Comparison of ENCODE assay signal across 10 cellular contexts in genomic region chr5:170393235-170393634, GRCh38. TPM values are rescaled to one million over a fixed set of nuclear protein-coding genes. Genes with fewer than 3 reads are reported as not detected.
DNase-seq lines count a peak whose midpoint lies in the region; ATAC-seq and TF ChIP-seq lines count a peak whose summit lies in the region.
"Had no signal": no experiment of that assay in that cellular context is flagged by ENCODE, and none has a peak within 500 bp of the region (broad histone marks: within the 10 kb centered on the region; RNA-seq: fewer than 3 reads in every experiment).

No MANE protein-coding gene starts in this region.

- no peak overlapping the region for H3K14ac ChIP-seq in H9 (ENCODE audit: insufficient read depth, low read length)

- H3K4me1 ChIP-seq in H9 (ENCODE audit: insufficient read depth, low read length) (peaks cover 21% of the 10 kb centered on the region), endodermal cell (ENCODE audit: control insufficient read depth, insufficient read depth, low read length) (no peaks in the 10 kb centered on the region), smooth muscle cell (ENCODE audit: low read depth) (peaks cover 18% of the 10 kb centered on the region), breast epithelium (no peaks in the 10 kb centered on the region)
- H3K4me1 ChIP-seq: SJSA1 had no signal

- no peak for TF ChIP-seq CTCF in H9 (conservative IDR thresholded peaks at IDR 0.05)
- no peak for TF ChIP-seq CTCF in endodermal cell (conservative IDR thresholded peaks at IDR 0.05)
- no peak for TF ChIP-seq CTCF in smooth muscle cell (IDR thresholded peaks at IDR 0.05; ENCODE audit: borderline replicate concordance, insufficient read depth, poor library complexity, severe bottlenecking)
- TF ChIP-seq CTCF in breast epithelium (IDR thresholded peaks at IDR 0.05), result no peak

- no peak overlapping the region for H2BK20ac ChIP-seq in H9 (ENCODE audit: low read depth, low read length, poor library complexity, severe bottlenecking)

- no peaks in the 10 kb centered on the region for H3K36me3 Mint-ChIP-seq in H9 (ENCODE audit: insufficient read depth in 1 of 3, low read depth in 3 of 3)
- H3K36me3 Mint-ChIP-seq in T-helper 17 cell (ENCODE audit: low read depth), result no peaks in the 10 kb centered on the region
- no peaks in the 10 kb centered on the region for H3K36me3 Mint-ChIP-seq in endodermal cell (ENCODE audit: low read depth)

- no peaks in the 10 kb centered on the region for H3K79me1 ChIP-seq in H9 (ENCODE audit: insufficient read depth, low read depth, low read length, poor library complexity, severe bottlenecking)

- H2BK5ac ChIP-seq in H9 (ENCODE audit: insufficient read length, low read length), result no peak overlapping the region

- H3K27ac Mint-ChIP-seq in H9 (peak overlapping the region in 2 of 3 experiments; percentile 5 to 56; a peak in 3 of 7 replicates), T-helper 17 cell (peak overlapping the region; percentile 89), endodermal cell (no peak overlapping the region)

- intact Hi-C loops in breast epithelium (cut with DNase I; ENCODE audit: low total_unique reads), result no loop called here

- H3F3A ChIP-seq in smooth muscle cell (ENCODE audit: low read depth), result no peaks in the 10 kb centered on the region

- H2BK15ac ChIP-seq in H9 (ENCODE audit: low read depth, low read length), result no peak overlapping the region

- H3K9me3 Mint-ChIP-seq in H9, result no peaks in the 10 kb centered on the region; a peak in 1 of 5 replicates
- no peaks in the 10 kb centered on the region for H3K9me3 Mint-ChIP-seq in endodermal cell

- no peak overlapping the region for H4K5ac ChIP-seq in H9 (ENCODE audit: insufficient read length, low read depth, low read length)

- TF ChIP-seq POLR2A in breast epithelium (IDR thresholded peaks at IDR 0.05), result no peak

- no peaks in the 10 kb centered on the region for H3K36me3 ChIP-seq in endodermal cell (ENCODE audit: control insufficient read depth, insufficient read depth, low read length)
- H3K36me3 ChIP-seq in smooth muscle cell (ENCODE audit: low read depth), result no peaks in the 10 kb centered on the region
- no peaks in the 10 kb centered on the region for H3K36me3 ChIP-seq in breast epithelium
- H3K36me3 ChIP-seq: cardiac muscle cell, SJSA1 had no signal

- H2BK120ac ChIP-seq in H9 (ENCODE audit: low read depth, low read length, poor library complexity, severe bottlenecking), result no peak overlapping the region

- no peak overlapping the region for H4K91ac ChIP-seq in H9 (ENCODE audit: insufficient read length, low read depth, low read length)

- ATAC-seq in T-helper 17 cell, result peak; percentile 60

- no peak overlapping the region for H3K27ac ChIP-seq in H9 (ENCODE audit: insufficient read length, low read depth, low read length)
- H3K27ac ChIP-seq in endodermal cell (ENCODE audit: low read depth, low read length), result peak overlapping the region; percentile 32
- H3K27ac ChIP-seq in smooth muscle cell (ENCODE audit: low read depth), result no peak overlapping the region
- H3K27ac ChIP-seq in breast epithelium, result no peak overlapping the region
- H3K27ac ChIP-seq: cardiac muscle cell, SJSA1 had no signal

- no peak overlapping the region for H2AK5ac ChIP-seq in H9 (ENCODE audit: insufficient read length, low read length)

- H3K9ac ChIP-seq in H9 (ENCODE audit: extremely low read depth, insufficient read length, low read length) (no peak overlapping the region), endodermal cell (ENCODE audit: extremely low read depth, low read length, poor library complexity, severe bottlenecking) (no peak overlapping the region), smooth muscle cell (ENCODE audit: low read depth) (no peak overlapping the region)

- no peaks in the 10 kb centered on the region for H3K79me2 ChIP-seq in H9 (ENCODE audit: insufficient read depth, low read length)
- no peaks in the 10 kb centered on the region for H3K79me2 ChIP-seq in smooth muscle cell (ENCODE audit: low read depth)

- no peak overlapping the region for H3K4ac ChIP-seq in H9 (ENCODE audit: low read depth, low read length)

- no peak overlapping the region for H2BK12ac ChIP-seq in H9 (ENCODE audit: insufficient read length, low read depth, low read length)

- H3K27me3 Mint-ChIP-seq in H9 (ENCODE audit: low read depth), result no peaks in the 10 kb centered on the region
- peaks cover 49% of the 10 kb centered on the region for H3K27me3 Mint-ChIP-seq in T-helper 17 cell
- H3K27me3 Mint-ChIP-seq in endodermal cell (ENCODE audit: insufficient read depth), result peaks cover 2% of the 10 kb centered on the region

- no peak overlapping the region for H3K18ac ChIP-seq in H9 (ENCODE audit: insufficient read length, low read depth, low read length)

- H4K20me1 ChIP-seq in H9 (ENCODE audit: control insufficient read depth, insufficient read depth, insufficient read length) (no peaks in the 10 kb centered on the region), smooth muscle cell (ENCODE audit: low read depth) (no peaks in the 10 kb centered on the region)

- no peak overlapping the region for H4K8ac ChIP-seq in H9 (replicated peaks; ENCODE audit: insufficient read length, low read depth, low read length)

- no peak overlapping the region for H3T11ph ChIP-seq in H9 (ENCODE audit: low read length)

- no peak overlapping the region for H3K56ac ChIP-seq in H9 (ENCODE audit: insufficient read length, low read depth, low read length)

- H3K23ac ChIP-seq in H9 (ENCODE audit: insufficient read length, low read depth, low read length), result no peak overlapping the region

- no peaks in the 10 kb centered on the region for H3K9me3 ChIP-seq in H9 (ENCODE audit: control insufficient read depth, low read depth, low read length)
- no peaks in the 10 kb centered on the region for H3K9me3 ChIP-seq in T-helper 17 cell (ENCODE audit: control insufficient read depth, low read length, poor library complexity, severe bottlenecking)
- H3K9me3 ChIP-seq in endodermal cell (ENCODE audit: control insufficient read depth, low read length), result no peaks in the 10 kb centered on the region
- no peaks in the 10 kb centered on the region for H3K9me3 ChIP-seq in smooth muscle cell (replicated peaks; ENCODE audit: low read depth)
- no peaks in the 10 kb centered on the region for H3K9me3 ChIP-seq in breast epithelium
- H3K9me3 ChIP-seq: SJSA1 had no signal

- H3K27me3 ChIP-seq in H9 (ENCODE audit: insufficient read depth, low read length) (no peaks in the 10 kb centered on the region), endodermal cell (ENCODE audit: control insufficient read depth, insufficient read depth, low read length, poor library complexity, severe bottlenecking) (no peaks in the 10 kb centered on the region), smooth muscle cell (ENCODE audit: low read depth) (peaks cover 5% of the 10 kb centered on the region), breast epithelium (no peaks in the 10 kb centered on the region)
- H3K27me3 ChIP-seq: cardiac muscle cell had no signal

- H3K4me1 Mint-ChIP-seq in H9 (peaks cover 78 to 82% of the 10 kb centered on the region in 2 experiments), T-helper 17 cell (peaks cover 19% of the 10 kb centered on the region), endodermal cell (peaks cover 18% of the 10 kb centered on the region)

- DNase-seq in H9 (no peak), T-helper 17 cell (no peak), endodermal cell (no peak), NCI-H1048 (lab: John Stamatoyannopoulos, UW) (no peak), smooth muscle cell (lab: John Stamatoyannopoulos, UW; ENCODE audit: unreplicated experiment) (no peak), breast epithelium (ENCODE audit: low spot score in 2 of 2) (no peak)
- DNase-seq in stimulated activated CD8-positive, alpha-beta memory T cell treated with anti-CD3 and anti-CD28 coated beads, Interleukin-7, amount 100 ng/mL, for 4 hours (ENCODE audit: low read depth in 2 of 2), result peak; percentile 12 to 18

- H3K4me3 ChIP-seq in endodermal cell (ENCODE audit: low read length) (no peak overlapping the region), smooth muscle cell (no peak overlapping the region), breast epithelium (no peak overlapping the region)
- H3K4me3 ChIP-seq: cardiac muscle cell, SJSA1 had no signal

- WGBS in H9 (ENCODE audit: extremely low coverage, insufficient read length, low lambda C conversion rate), result 100% methylated on average over 1 of the region's 6 CpGs
- 79 to 87% methylated on average over 3 to 6 of the region's 6 CpGs for WGBS in endodermal cell (ENCODE audit: insufficient coverage in 1 of 2, insufficient read length in 1 of 2), 2 experiments
- 40% methylated on average over 6 of the region's 6 CpGs for WGBS in smooth muscle cell (ENCODE audit: low lambda C conversion rate)

- no peak overlapping the region for H3K4me2 ChIP-seq in H9 (ENCODE audit: insufficient read depth, insufficient read length, low read length)
- H3K4me2 ChIP-seq in smooth muscle cell, result no peak overlapping the region

- H3K4me3 Mint-ChIP-seq in H9 (no peak overlapping the region), T-helper 17 cell (peak overlapping the region; percentile 78), endodermal cell (no peak overlapping the region)

- H3K23me2 ChIP-seq in H9 (ENCODE audit: insufficient read length, low read depth, low read length, poor library complexity, severe bottlenecking), result no peaks in the 10 kb centered on the region

- no peak overlapping the region for H2AFZ ChIP-seq in H9 (ENCODE audit: low read length)
- H2AFZ ChIP-seq in smooth muscle cell (ENCODE audit: low read depth), result no peak overlapping the region

RNA-seq across cellular contexts. Expression of gene KCNMB1, which starts 4.1 kb away (rescaled TPM):
- total RNA-seq in H9 (2021) (0.22 and 0.28 TPM in 2 replicates), T-helper 17 cell (under 1 TPM; 0.42 to 0.44 TPM), endodermal cell (under 1 TPM in 1 of 2 donors, not detected in 1; 0.09 TPM), smooth muscle cell (0.36 and 0.63 TPM in 2 replicates), breast epithelium (1 to 10 TPM in 2 of 3 donors, under 1 TPM in 1; 0.16 to 6.6 (median 5.1) TPM)
- 0.46 TPM for polyA plus RNA-seq in endodermal cell (2013, experiment 1 of 2)
- 0.46 TPM for polyA plus RNA-seq in endodermal cell (2013, experiment 2 of 2)
- 0.52 and 0.54 TPM in 2 replicates for polyA plus RNA-seq in smooth muscle cell
- polyA plus RNA-seq: keratinocyte had no signal

Comparison
In these comparisons a context has a peak if more than half of its experiments do, and no peak if none do; other contexts are left out.
1. DNase-seq: peak in stimulated activated CD8-positive, alpha-beta memory T cell treated with anti-CD3 and anti-CD28 coated beads, Interleukin-7, amount 100 ng/mL, for 4 hours (2 of 2); none in H9 (single experiment), T-helper 17 cell (0 of 3), endodermal cell (single experiment), NCI-H1048 (single experiment), smooth muscle cell (single experiment) and breast epithelium (0 of 2).